ENCODE assay signal across 1 cellular context in the genomic region with DNA sequence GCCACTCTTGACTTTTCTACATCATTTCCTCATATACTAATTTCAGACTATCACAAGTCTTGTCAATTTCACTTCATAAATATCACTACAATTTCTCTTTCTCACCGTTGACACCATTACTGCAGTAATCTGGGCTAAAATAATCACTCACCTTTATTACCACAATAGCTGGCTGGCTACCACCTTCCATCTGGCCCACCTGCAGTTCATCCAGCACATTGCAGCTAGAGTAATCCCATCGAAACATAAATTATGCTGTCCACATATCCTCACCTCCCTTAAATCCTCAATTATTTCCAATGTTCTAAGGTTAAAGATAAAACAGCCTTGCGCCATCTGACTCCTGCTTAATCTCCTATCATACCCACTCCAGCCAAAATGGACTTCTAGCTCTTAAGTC.
TF ChIP-seq lines count a peak whose summit lies in the region.

No MANE protein-coding gene starts in this region.

TF ChIP-seq in H1, 55 proteins besides CTCF, POLR2A, EP300 and RAD21:
- TF ChIP-seq TEAD4 (IDR thresholded peaks at IDR 0.05; ENCODE audit: low read depth, low read length) (no peak), GABPA (IDR thresholded peaks at IDR 0.05; ENCODE audit: borderline replicate concordance, insufficient read depth, low read length) (no peak), EZH2 (IDR thresholded peaks at IDR 0.05; ENCODE audit: low read depth, low read length, severe bottlenecking) (no peak), POU5F1 (IDR thresholded peaks at IDR 0.05; ENCODE audit: low read depth, low read length) (no peak), JUN (IDR thresholded peaks at IDR 0.05; ENCODE audit: low read depth, low read length) (no peak), JUND (IDR thresholded peaks at IDR 0.05; ENCODE audit: low read length) (no peak), E2F6 (IDR thresholded peaks at IDR 0.05) (no peak), TAF1 (IDR thresholded peaks at IDR 0.05; ENCODE audit: low read depth, low read length) (no peak), NRF1 (IDR thresholded peaks at IDR 0.05; ENCODE audit: low read depth, low read length) (no peak), BCL11A (IDR thresholded peaks at IDR 0.05; ENCODE audit: low read depth in 2 of 2, low read length in 2 of 2) (no peak), SAP30 (IDR thresholded peaks at IDR 0.05; ENCODE audit: insufficient read depth, insufficient replicate concordance, low read length) (no peak), CBX5 (IDR thresholded peaks at IDR 0.05; ENCODE audit: low read depth, low read length) (no peak), RFX5 (IDR thresholded peaks at IDR 0.05; ENCODE audit: borderline replicate concordance, low read depth, low read length) (no peak), SIN3A (conservative IDR thresholded peaks at IDR 0.05 in 1 of 2, IDR thresholded peaks at IDR 0.05 in 1 of 2; ENCODE audit: low read depth in 1 of 2, low read length in 2 of 2) (no peak), HDAC2 (IDR thresholded peaks at IDR 0.05; ENCODE audit: borderline replicate concordance in 1 of 2, low read depth in 2 of 2, low read length in 2 of 2) (no peak)
- TF ChIP-seq, protein P1, sequence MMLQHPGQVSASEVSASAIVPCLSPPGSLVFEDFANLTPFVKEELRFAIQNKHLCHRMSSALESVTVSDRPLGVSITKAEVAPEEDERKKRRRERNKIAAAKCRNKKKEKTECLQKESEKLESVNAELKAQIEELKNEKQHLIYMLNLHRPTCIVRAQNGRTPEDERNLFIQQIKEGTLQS (IDR thresholded peaks at IDR 0.05; ENCODE audit: insufficient read depth, low read depth, low read length): no peak
